24 cellular contexts compared by ENCODE assay signal in genomic region chr1:199322278-199322677, GRCh38.
A peak's percentile ranks its signal among the peaks of the same experiment; 100 is the strongest.
DNase-seq lines count a peak whose midpoint lies in the region; ATAC-seq, FAIRE-seq and TF ChIP-seq lines count a peak whose summit lies in the region.
"Had no signal": no experiment of that assay in that cellular context is flagged by ENCODE, and none has a peak within 500 bp of the region (broad histone marks: within the 10 kb centered on the region; RNA-seq: fewer than 3 reads in every experiment).

No MANE protein-coding gene starts in this region.

- no peak overlapping the region for H3K4me3 Mint-ChIP-seq in WTC11
- H3K4me3 Mint-ChIP-seq in activated naive CD4-positive, alpha-beta T cell treated with anti-CD3 and anti-CD28 coated beads for 36 hours: no peak overlapping the region
- H3K4me3 Mint-ChIP-seq: CD8-positive, alpha-beta T cell had no signal

- no peak overlapping the region for H3K4ac ChIP-seq in mesendoderm (ENCODE audit: low read depth, low read length)

- H3K27ac ChIP-seq in mesendoderm (ENCODE audit: low read depth, low read length): no peak overlapping the region
- H3K27ac ChIP-seq: BLaER1 treated with 17β-estradiol and CSF1 and Interleukin-3, amounts not matched to agents 10 nM and 100 nM; GM23248; SJSA1 had no signal

- H3K4me2 ChIP-seq in mesendoderm (ENCODE audit: low read length): no peak overlapping the region
- H3K4me2 ChIP-seq: BLaER1 treated with 17β-estradiol and CSF1 and Interleukin-3, amounts not matched to agents 10 nM and 100 nM had no signal

- no peaks in the 10 kb centered on the region for H3K79me1 ChIP-seq in mesendoderm (ENCODE audit: low read length)

- H3K36me3 Mint-ChIP-seq in WTC11: peaks cover 6% of the 10 kb centered on the region
- no peaks in the 10 kb centered on the region for H3K36me3 Mint-ChIP-seq in activated naive CD4-positive, alpha-beta T cell treated with anti-CD3 and anti-CD28 coated beads for 36 hours (ENCODE audit: low read depth)
- H3K36me3 Mint-ChIP-seq: CD8-positive, alpha-beta T cell had no signal

- no peaks in the 10 kb centered on the region for H3K27me3 Mint-ChIP-seq in WTC11 (ENCODE audit: low read depth)
- peaks cover 13% of the 10 kb centered on the region for H3K27me3 Mint-ChIP-seq in activated naive CD4-positive, alpha-beta T cell treated with anti-CD3 and anti-CD28 coated beads for 36 hours (ENCODE audit: low read depth)

- FAIRE-seq in GM12892 (lab: Jason Lieb, UNC): peak; percentile 44
- no peak for FAIRE-seq in urothelium cell line (lab: Jason Lieb, UNC)
- FAIRE-seq: A204.1 had no signal

- H3K27me3 ChIP-seq in mesendoderm (ENCODE audit: insufficient read depth, low read length, poor library complexity): no peaks in the 10 kb centered on the region
- H3K27me3 ChIP-seq: BLaER1 treated with 17β-estradiol and CSF1 and Interleukin-3, amounts not matched to agents 10 nM and 100 nM; SJSA1 had no signal

- no peak overlapping the region for H3K27ac Mint-ChIP-seq in WTC11
- H3K27ac Mint-ChIP-seq in activated naive CD4-positive, alpha-beta T cell treated with anti-CD3 and anti-CD28 coated beads for 36 hours: no peak overlapping the region
- H3K27ac Mint-ChIP-seq: CD8-positive, alpha-beta T cell had no signal

- H4K8ac ChIP-seq in mesendoderm (ENCODE audit: low read depth, low read length): no peak overlapping the region

- no CpG with 5 or more reads among the region's 1 CpG for WGBS in mesendoderm (ENCODE audit: extremely low coverage, insufficient coverage, low lambda C conversion rate)

- peak; percentile 79 for ATAC-seq in WTC11
- ATAC-seq: CD8-positive, alpha-beta T cell had no signal

- no peak overlapping the region for H3K4me3 ChIP-seq in mesendoderm (ENCODE audit: low read length)
- H3K4me3 ChIP-seq: BLaER1 treated with 17β-estradiol and CSF1 and Interleukin-3, amounts not matched to agents 10 nM and 100 nM; GM23248; SJSA1 had no signal

- CTCF ChIA-PET in WTC11 (lab: Charles Lee): no interaction called here
- CTCF ChIA-PET in activated naive CD4-positive, alpha-beta T cell treated with anti-CD3 and anti-CD28 coated beads for 36 hours (lab: Charles Lee): no interaction called here

- H3K36me3 ChIP-seq in mesendoderm (ENCODE audit: control insufficient read depth, insufficient read depth, low read length): no peaks in the 10 kb centered on the region
- H3K36me3 ChIP-seq: BLaER1 treated with 17β-estradiol and CSF1 and Interleukin-3, amounts not matched to agents 10 nM and 100 nM; SJSA1 had no signal

- no peak for TF ChIP-seq CTCF in WTC11 (IDR thresholded peaks at IDR 0.05)

- DNase-seq in GM12892 (ENCODE audit: insufficient read length) (no peak), WTC11 (ENCODE audit: low spot score) (no peak), mesendoderm (peak; percentile 34), SKM-1 (lab: John Stamatoyannopoulos, UW; ENCODE audit: unreplicated experiment) (no peak), urothelium cell line (ENCODE audit: low spot score) (no peak), NCI-H2196 (lab: John Stamatoyannopoulos, UW; ENCODE audit: unreplicated experiment) (no peak)
- no peak for DNase-seq in activated naive CD4-positive, alpha-beta T cell treated with anti-CD3 and anti-CD28 coated beads for 36 hours
- DNase-seq: Calu3; CD8-positive, alpha-beta T cell; DMS79 treated with DMSO at 0.1 percent for 48 hours; GM23248; HCEC 1CT; KBM-7; MM.1S; NCI-H1048; NCI-H1694; NCI-H2029 treated with DMSO at 0.1 percent for 48 hours; NCI-H2227 treated with DMSO at 0.1 percent for 48 hours; NCI-H526 treated with DMSO at 0.1 percent for 48 hours; Right ventricle myocardium superior; RPMI8226 had no signal

- H3K23ac ChIP-seq in mesendoderm (ENCODE audit: low read length): no peak overlapping the region

- no peak overlapping the region for H2BK120ac ChIP-seq in mesendoderm (ENCODE audit: low read depth, low read length)

- no peak overlapping the region for H3K18ac ChIP-seq in mesendoderm (ENCODE audit: low read length)

- no peak overlapping the region for H3K9ac ChIP-seq in mesendoderm (ENCODE audit: low read length)
- H3K9ac ChIP-seq: BLaER1 treated with 17β-estradiol and CSF1 and Interleukin-3, amounts not matched to agents 10 nM and 100 nM; GM23248 had no signal

- no peak overlapping the region for H2BK15ac ChIP-seq in mesendoderm (replicated peaks; ENCODE audit: low read depth)

- intact Hi-C loops in activated naive CD4-positive, alpha-beta T cell treated with anti-CD3 and anti-CD28 coated beads for 36 hours (cut with micrococcal nuclease): no loop called here

- TF ChIP-seq POLR2A in GM12892 (IDR thresholded peaks at IDR 0.05; ENCODE audit: low read depth, low read length): no peak

- no peak overlapping the region for H4K5ac ChIP-seq in mesendoderm (ENCODE audit: low read length)

- POLR2A ChIA-PET in WTC11 (lab: Charles Lee): no interaction called here

- H3K56ac ChIP-seq in mesendoderm (ENCODE audit: low read length): no peak overlapping the region

- no peak overlapping the region for H2AK5ac ChIP-seq in mesendoderm (ENCODE audit: low read length)

- no peaks in the 10 kb centered on the region for H3K4me1 ChIP-seq in mesendoderm (ENCODE audit: control insufficient read depth, low read depth, low read length)
- H3K4me1 ChIP-seq: BLaER1 treated with 17β-estradiol and CSF1 and Interleukin-3, amounts not matched to agents 10 nM and 100 nM; SJSA1 had no signal

- H3K4me1 Mint-ChIP-seq in WTC11: peaks cover 6% of the 10 kb centered on the region
- no peaks in the 10 kb centered on the region for H3K4me1 Mint-ChIP-seq in activated naive CD4-positive, alpha-beta T cell treated with anti-CD3 and anti-CD28 coated beads for 36 hours (ENCODE audit: low read depth)

- no peak overlapping the region for H2BK5ac ChIP-seq in mesendoderm (ENCODE audit: low read length)

- peaks cover 11% of the 10 kb centered on the region for H3K9me3 Mint-ChIP-seq in WTC11
- no peaks in the 10 kb centered on the region for H3K9me3 Mint-ChIP-seq in activated naive CD4-positive, alpha-beta T cell treated with anti-CD3 and anti-CD28 coated beads for 36 hours

- H3K79me2 ChIP-seq in mesendoderm (ENCODE audit: control insufficient read depth, insufficient read depth, low read length): no peaks in the 10 kb centered on the region

TF ChIP-seq in WTC11, 78 proteins besides CTCF, POLR2A, EP300 and RAD21 (continues in another document):
- TF ChIP-seq PRRX2 (CRISPR knock-in tag; IDR thresholded peaks at IDR 0.05) (no peak), ZNF512 (CRISPR knock-in tag; IDR thresholded peaks at IDR 0.05; ENCODE audit: borderline replicate concordance) (no peak), NFE2L1 (CRISPR knock-in tag; IDR thresholded peaks at IDR 0.05) (no peak), SMAD4 (CRISPR knock-in tag; IDR thresholded peaks at IDR 0.05) (no peak), MXD4 (CRISPR knock-in tag; IDR thresholded peaks at IDR 0.05; ENCODE audit: borderline replicate concordance) (no peak), MAX (CRISPR knock-in tag; IDR thresholded peaks at IDR 0.05) (no peak), E2F4 (CRISPR knock-in tag; IDR thresholded peaks at IDR 0.05; ENCODE audit: borderline replicate concordance, low read depth) (no peak), ZBTB21 (CRISPR knock-in tag; IDR thresholded peaks at IDR 0.05; ENCODE audit: borderline replicate concordance) (no peak), SOX15 (CRISPR knock-in tag; IDR thresholded peaks at IDR 0.05) (no peak), STAT6 (CRISPR knock-in tag; conservative IDR thresholded peaks at IDR 0.05; ENCODE audit: low read depth) (no peak), KAT7 (CRISPR knock-in tag; IDR thresholded peaks at IDR 0.05; ENCODE audit: borderline replicate concordance) (no peak)
